8 cellular contexts compared by ENCODE assay signal in genomic region chr16:67667434-67667816, GRCh38. TPM values are rescaled to one million over a fixed set of nuclear protein-coding genes. Genes with fewer than 3 reads are reported as not detected.
DNase-seq lines count a peak whose midpoint lies in the region; ATAC-seq, FAIRE-seq and TF ChIP-seq lines count a peak whose summit lies in the region.

No MANE protein-coding gene starts in this region.

- WGBS in tibial nerve, 2 donors, result 24 to 49% methylated on average over 5 to 11 of the region's 13 CpGs

- H3K9me3 ChIP-seq in astrocyte (ENCODE audit: insufficient read depth, low read depth, low read length) (no peaks in the 10 kb centered on the region), lower lobe of right lung (no peaks in the 10 kb centered on the region), tibial nerve (no peaks in the 10 kb centered on the region)

- H3K27ac ChIP-seq in astrocyte (ENCODE audit: low read depth, low read length) (no peak overlapping the region), lower lobe of right lung (peak overlapping the region; percentile 92), tibial nerve (peak overlapping the region; percentile 90 to 95 (median 92))

- H4K20me1 ChIP-seq in astrocyte (ENCODE audit: insufficient read depth, low read length), result peaks cover 8% of the 10 kb centered on the region

- TF ChIP-seq POLR2A in tibial nerve (IDR thresholded peaks at IDR 0.05), result no peak

- no peak for ATAC-seq in activated CD8-positive, alpha-beta memory T cell treated with anti-CD3 and anti-CD28 coated beads, Interleukin-2, amount 10 ng/mL, durations not matched to agents 7 days and 5 days
- ATAC-seq in lower lobe of right lung (peak in 1 of 2 donors; percentile 0), GM21576 (IDR thresholded peaks at IDR 0.05; ENCODE audit: unreplicated experiment) (no peak)

- CTCF ChIA-PET in activated CD8-positive, alpha-beta memory T cell treated with anti-CD3 and anti-CD28 coated beads, Interleukin-2, amount 10 ng/mL, durations not matched to agents 7 days and 5 days (lab: Charles Lee), result interaction anchor here (0.7 to 17.7 kb wide), 22 partner anchors 9 to 269 kb away, joined by 3 to 199 read pairs (median 4); partner anchors contain the start of genes ATP6V0D1, CARMIL2, CTCF and PSMB10

- H3K4me2 ChIP-seq in astrocyte (ENCODE audit: low read length), result peak overlapping the region; percentile 85

- H3K27me3 ChIP-seq in astrocyte (ENCODE audit: insufficient read depth, low read length), result no peaks in the 10 kb centered on the region
- H3K27me3 ChIP-seq in lower lobe of right lung (ENCODE audit: low read depth), result no peaks in the 10 kb centered on the region
- H3K27me3 ChIP-seq in tibial nerve, result no peaks in the 10 kb centered on the region

- intact Hi-C loops in lower lobe of right lung (cut with DNase I), result no loop called here

- H3K4me3 Mint-ChIP-seq in activated CD8-positive, alpha-beta memory T cell treated with anti-CD3 and anti-CD28 coated beads, Interleukin-2, amount 10 ng/mL, durations not matched to agents 7 days and 5 days, result peak overlapping the region; percentile 76
- peak overlapping the region; percentile 81 for H3K4me3 Mint-ChIP-seq in astrocyte (ENCODE audit: unreplicated experiment)

- no peaks in the 10 kb centered on the region for H3K79me2 ChIP-seq in astrocyte (ENCODE audit: insufficient read depth, low read length)

- H3K36me3 ChIP-seq in astrocyte (ENCODE audit: insufficient read depth, low read length), result no peaks in the 10 kb centered on the region
- peaks cover 15% of the 10 kb centered on the region for H3K36me3 ChIP-seq in lower lobe of right lung
- peaks cover 0 to 26% (median 0%) of the 10 kb centered on the region in 3 donors for H3K36me3 ChIP-seq in tibial nerve

- H3K4me3 ChIP-seq in astrocyte (ENCODE audit: insufficient read depth, low read depth, low read length) (no peak overlapping the region), lower lobe of right lung (peak overlapping the region; percentile 85), tibial nerve (peak overlapping the region; percentile 67 to 83 (median 74))

- H3K9ac ChIP-seq in astrocyte (ENCODE audit: low read length), result peak overlapping the region; percentile 66

- no peak for DNase-seq in activated CD8-positive, alpha-beta memory T cell treated with anti-CD3 and anti-CD28 coated beads, Interleukin-2, amount 10 ng/mL, durations not matched to agents 7 days and 5 days
- no peak for DNase-seq in activated CD8-positive, alpha-beta memory T cell treated with anti-CD3 and anti-CD28 coated beads, Interleukin-2, amount 50 U/mL, for 48 hours
- DNase-seq in astrocyte (ENCODE audit: low read depth) (no peak), lower lobe of right lung (no peak), tibial nerve (ENCODE audit: low spot score in 2 of 2) (no peak), HCEC 1CT (no peak)
- DNase-seq in activated CD8-positive, alpha-beta memory T cell treated with anti-CD3 and anti-CD28 coated beads for 24 hours, result no peak

- no peak for FAIRE-seq in astrocyte (lab: Jason Lieb, UNC)

- peaks cover 12% of the 10 kb centered on the region for H3K4me1 Mint-ChIP-seq in activated CD8-positive, alpha-beta memory T cell treated with anti-CD3 and anti-CD28 coated beads, Interleukin-2, amount 10 ng/mL, durations not matched to agents 7 days and 5 days
- H3K4me1 Mint-ChIP-seq in astrocyte (ENCODE audit: low read depth, unreplicated experiment), result peaks cover 3% of the 10 kb centered on the region

- H3K36me3 Mint-ChIP-seq in activated CD8-positive, alpha-beta memory T cell treated with anti-CD3 and anti-CD28 coated beads, Interleukin-2, amount 10 ng/mL, durations not matched to agents 7 days and 5 days, result no peaks in the 10 kb centered on the region
- H3K36me3 Mint-ChIP-seq in astrocyte (ENCODE audit: low read depth, unreplicated experiment), result peaks cover 6% of the 10 kb centered on the region

- H3K27me3 Mint-ChIP-seq in activated CD8-positive, alpha-beta memory T cell treated with anti-CD3 and anti-CD28 coated beads, Interleukin-2, amount 10 ng/mL, durations not matched to agents 7 days and 5 days, result no peaks in the 10 kb centered on the region
- peaks cover 6% of the 10 kb centered on the region for H3K27me3 Mint-ChIP-seq in astrocyte (ENCODE audit: low read depth, unreplicated experiment)

- no peaks in the 10 kb centered on the region for H3K9me3 Mint-ChIP-seq in activated CD8-positive, alpha-beta memory T cell treated with anti-CD3 and anti-CD28 coated beads, Interleukin-2, amount 10 ng/mL, durations not matched to agents 7 days and 5 days (ENCODE audit: low read depth)
- H3K9me3 Mint-ChIP-seq in astrocyte (ENCODE audit: unreplicated experiment), result no peaks in the 10 kb centered on the region

- no peak for TF ChIP-seq CTCF in astrocyte (IDR thresholded peaks at IDR 0.05; ENCODE audit: insufficient read depth, low read depth, low read length)
- no peak for TF ChIP-seq CTCF in lower lobe of right lung (IDR thresholded peaks at IDR 0.05)
- no peak for TF ChIP-seq CTCF in tibial nerve (IDR thresholded peaks at IDR 0.05)

- H3K27ac Mint-ChIP-seq in activated CD8-positive, alpha-beta memory T cell treated with anti-CD3 and anti-CD28 coated beads, Interleukin-2, amount 10 ng/mL, durations not matched to agents 7 days and 5 days, result peak overlapping the region; percentile 77
- H3K27ac Mint-ChIP-seq in astrocyte (ENCODE audit: unreplicated experiment), result no peak overlapping the region

- no peak for TF ChIP-seq EP300 in tibial nerve (IDR thresholded peaks at IDR 0.05)

- H3K4me1 ChIP-seq in astrocyte (ENCODE audit: insufficient read depth, low read length), result peaks cover 16% of the 10 kb centered on the region
- peaks cover 38% of the 10 kb centered on the region for H3K4me1 ChIP-seq in lower lobe of right lung
- H3K4me1 ChIP-seq in tibial nerve, result peaks cover 0 to 39% (median 25%) of the 10 kb centered on the region in 4 donors

- H2AFZ ChIP-seq in astrocyte (ENCODE audit: low read depth, low read length), result peak overlapping the region; percentile 84

RNA-seq across cellular contexts. Expression of gene C16orf86, which starts 0.8 kb away (rescaled TPM):
- total RNA-seq in activated CD8-positive, alpha-beta memory T cell treated with anti-CD3 and anti-CD28 coated beads, Interleukin-2, amount 10 ng/mL, durations not matched to agents 7 days and 5 days, result 1 to 10 TPM; 4.1 to 5.1 TPM
- 0.32 and 1.6 TPM in 2 replicates for total RNA-seq in astrocyte
- 5.3 TPM for total RNA-seq in lower lobe of right lung
- total RNA-seq in tibial nerve, result 10 to 100 TPM; 15.9 to 31.2 (median 25.5) TPM

RNA-seq across cellular contexts. Expression of gene ENKD1, which starts 0.9 kb away (rescaled TPM):
- 1 to 10 TPM; 6.2 to 8.0 TPM for total RNA-seq in activated CD8-positive, alpha-beta memory T cell treated with anti-CD3 and anti-CD28 coated beads, Interleukin-2, amount 10 ng/mL, durations not matched to agents 7 days and 5 days
- total RNA-seq in astrocyte (6.0 and 8.5 TPM in 2 replicates), lower lobe of right lung (19.4 TPM), tibial nerve (10 to 100 TPM; 32.6 to 53.8 (median 45.6) TPM)

RNA-seq across cellular contexts. Expression of gene PARD6A, which starts 6.7 kb away (rescaled TPM):
- 10 to 100 TPM; 15.2 to 15.5 TPM for total RNA-seq in activated CD8-positive, alpha-beta memory T cell treated with anti-CD3 and anti-CD28 coated beads, Interleukin-2, amount 10 ng/mL, durations not matched to agents 7 days and 5 days
- 1.2 and 1.4 TPM in 2 replicates for total RNA-seq in astrocyte
- total RNA-seq in lower lobe of right lung, result 5.5 TPM
- 10 to 100 TPM in 2 of 4 donors, 1 to 10 TPM in 2; 3.7 to 16.2 (median 9.9) TPM for total RNA-seq in tibial nerve

RNA-seq across cellular contexts. Expression of gene ACD, which starts 7.4 kb away (rescaled TPM):
- total RNA-seq in activated CD8-positive, alpha-beta memory T cell treated with anti-CD3 and anti-CD28 coated beads, Interleukin-2, amount 10 ng/mL, durations not matched to agents 7 days and 5 days, result 10 to 100 TPM; 49.7 to 58.1 TPM
- total RNA-seq in astrocyte (11.8 and 13.5 TPM in 2 replicates), lower lobe of right lung (16.6 TPM), tibial nerve (10 to 100 TPM; 18.0 to 32.3 (median 20.7) TPM)

RNA-seq across cellular contexts. Expression of gene CARMIL2, which starts 22.5 kb away (rescaled TPM):
- total RNA-seq in activated CD8-positive, alpha-beta memory T cell treated with anti-CD3 and anti-CD28 coated beads, Interleukin-2, amount 10 ng/mL, durations not matched to agents 7 days and 5 days, result 100 to 1,000 TPM; 154 to 174 TPM
- total RNA-seq in astrocyte (2.0 TPM in 2 replicates), lower lobe of right lung (2.4 TPM), tibial nerve (1 to 10 TPM in 3 of 4 donors, under 1 TPM in 1; 0.66 to 6.5 (median 1.7) TPM)
